30 cellular contexts compared by ENCODE assay signal in genomic region chr20:35394271-35394670, GRCh38. TPM values are rescaled to one million over a fixed set of nuclear protein-coding genes. Genes with fewer than 3 reads are reported as not detected.
DNase-seq lines count a peak whose midpoint lies in the region; ATAC-seq and TF ChIP-seq lines count a peak whose summit lies in the region.
"Had no signal": no experiment of that assay in that cellular context is flagged by ENCODE, and none has a peak within 500 bp of the region (broad histone marks: within the 10 kb centered on the region; RNA-seq: fewer than 3 reads in every experiment).

No MANE protein-coding gene starts in this region.

- TF ChIP-seq CTCF in astrocyte of the cerebellum (IDR thresholded peaks at IDR 0.05; ENCODE audit: low read depth, low read length, missing control alignments) (no peak), retinal pigment epithelial cell (conservative IDR thresholded peaks at IDR 0.05; ENCODE audit: low read depth, low read length) (no peak), upper lobe of left lung (IDR thresholded peaks at IDR 0.05) (no peak)

- no peak for TF ChIP-seq POLR2A in upper lobe of left lung (IDR thresholded peaks at IDR 0.05)

- no peaks in the 10 kb centered on the region for H3K9me3 ChIP-seq in upper lobe of left lung
- H3K9me3 ChIP-seq: Caco-2, SJSA1 had no signal

- H3K27me3 ChIP-seq in upper lobe of left lung = no peaks in the 10 kb centered on the region
- H3K27me3 ChIP-seq: SJSA1 had no signal

- no peak for TF ChIP-seq EP300 in upper lobe of left lung (IDR thresholded peaks at IDR 0.05)

- in situ Hi-C loops in astrocyte of the cerebellum (cut with HindIII; ENCODE audit: low sequenced_read_pairs) = no loop called here

- peak overlapping the region; percentile 33 for H3K4me3 ChIP-seq in astrocyte of the cerebellum (ENCODE audit: low read depth, low read length)
- no peak overlapping the region for H3K4me3 ChIP-seq in retinal pigment epithelial cell (ENCODE audit: low read length)
- H3K4me3 ChIP-seq in upper lobe of left lung = no peak overlapping the region
- H3K4me3 ChIP-seq: GM12878, SJSA1 had no signal

- H3K4me1 ChIP-seq in upper lobe of left lung = peaks cover 0 to 9% (median under 1%) of the 10 kb centered on the region in 4 donors
- H3K4me1 ChIP-seq: Caco-2, SJSA1 had no signal

- H3K27ac ChIP-seq in upper lobe of left lung = no peak overlapping the region
- H3K27ac ChIP-seq: C4-2B, SJSA1 had no signal

- ATAC-seq in upper lobe of left lung (ENCODE audit: low FRiP score in 2 of 2) = no peak
- ATAC-seq: CD8-positive, alpha-beta T cell; GM12878; HepG2; PC-3 had no signal

- DNase-seq in M059J (ENCODE audit: low read depth) = peak; percentile 82
- DNase-seq in astrocyte of the cerebellum (ENCODE audit: low read depth) = peak; percentile 35
- DNase-seq in kidney tubule cell (ENCODE audit: low spot score) = peak; percentile 33
- peak; percentile 24 for DNase-seq in retinal pigment epithelial cell (ENCODE audit: low read depth)
- no peak for DNase-seq in cerebellar nuclear complex (lab: John Stamatoyannopoulos, UW)
- no peak for DNase-seq in LoVo (ENCODE audit: low spot score)
- DNase-seq in upper lobe of left lung = no peak
- DNase-seq in A172 (ENCODE audit: low spot score) = no peak
- DNase-seq: Caco-2; CD8-positive, alpha-beta T cell; EL; GDM1; Karpas-422; MV-4-11; NCI-H1105 treated with DMSO at 0.1 percent for 48 hours; NCI-H146; NCI-H2029; NCI-H446; NCI-H524 treated with DMSO at 0.1 percent for 48 hours; NCI-H774; NK-92 treated with Interleukin-12 subunit alpha and Interleukin-12 subunit beta, amount 100 ng/mL, for 24 hours; PC-3; Right ventricle myocardium superior had no signal

- WGBS in upper lobe of left lung, 2 donors = 50 to 86% methylated on average over 1 of the region's 1 CpG

- H3K36me3 ChIP-seq in upper lobe of left lung = peaks cover 0 to 12% (median 0%) of the 10 kb centered on the region in 4 donors

RNA-seq across cellular contexts. Expression of gene UQCC1, which starts 17.5 kb away (rescaled TPM):
- total RNA-seq in M059J (2014; rRNA removed; shearing (Covaris generic)) = 64.4 and 74.7 TPM in 2 replicates
- 10 to 100 TPM; 22.0 to 96.4 (median 42.9) TPM for total RNA-seq in upper lobe of left lung
- 37.6 and 46.1 TPM in 2 replicates for total RNA-seq in A172 (2014; rRNA removed; shearing (Covaris generic))

RNA-seq across cellular contexts. Expression of gene GDF5, which starts 43.8 kb away (rescaled TPM):
- 3.0 and 6.2 TPM in 2 replicates for total RNA-seq in M059J (2014; rRNA removed; shearing (Covaris generic))
- total RNA-seq in upper lobe of left lung = 1 to 10 TPM in 2 of 6 donors, under 1 TPM in 3, not detected in 1; 0.14 to 1.9 (median 0.59) TPM
- total RNA-seq in A172 (2014; rRNA removed; shearing (Covaris generic)) = 1.7 and 1.9 TPM in 2 replicates
- total RNA-seq: B cell; Caco-2; CD8-positive, alpha-beta T cell; HepG2; HT-29; MCF 10A; PC-3; SJSA1 had no signal

Comparison
In these comparisons a context has a peak if more than half of its experiments do, and no peak if none do; other contexts are left out.
1. DNase-seq: peak in M059J (single experiment), astrocyte of the cerebellum (single experiment), kidney tubule cell (single experiment) and retinal pigment epithelial cell (single experiment); none in cerebellar nuclear complex (0 of 2), LoVo (single experiment), upper lobe of left lung (0 of 2) and A172 (single experiment).